Comparison of ENCODE assay signal across 16 cellular contexts in genomic region chr15:69664572-69665326, GRCh38.
DNase-seq lines count a peak whose midpoint lies in the region; ATAC-seq, FAIRE-seq and TF ChIP-seq lines count a peak whose summit lies in the region.
"Had no signal": no experiment of that assay in that cellular context is flagged by ENCODE, and none has a peak within 500 bp of the region (broad histone marks: within the 10 kb centered on the region; RNA-seq: fewer than 3 reads in every experiment).

No MANE protein-coding gene starts in this region.

- WGBS in HepG2 (ENCODE audit: low lambda C conversion rate), result 22% methylated on average over 20 of the region's 25 CpGs
- WGBS in right lobe of liver (ENCODE audit: insufficient coverage, low coverage, low lambda C conversion rate, missing lambda C conversion rate), result 80% methylated on average over 17 of the region's 25 CpGs

- no peak overlapping the region for H3K4me3 ChIP-seq in HepG2 (replicated peaks in 1 of 3; ENCODE audit: insufficient read depth in 1 of 3, low read depth in 2 of 3, low read length in 3 of 3)
- H3K4me3 ChIP-seq in right lobe of liver, result no peak overlapping the region
- peak overlapping the region; percentile 16 for H3K4me3 ChIP-seq in SJCRH30
- H3K4me3 ChIP-seq in keratinocyte (ENCODE audit: control insufficient read depth in 2 of 3, extremely low read depth in 1 of 3, insufficient read depth in 2 of 3, low read depth in 1 of 3, low read length in 3 of 3), result no peak overlapping the region
- no peak overlapping the region for H3K4me3 ChIP-seq in colonic mucosa
- H3K4me3 ChIP-seq: lung had no signal

- H3K27me3 ChIP-seq in HepG2 (ENCODE audit: control insufficient read depth in 1 of 2, insufficient read depth in 2 of 2, low read length in 2 of 2) (peaks cover 17 to 84% of the 10 kb centered on the region in 2 experiments), right lobe of liver (no peaks in the 10 kb centered on the region), SJCRH30 (no peaks in the 10 kb centered on the region; the same call in 1 of the 2 replicates), keratinocyte (ENCODE audit: control insufficient read depth, extremely low read depth, insufficient read depth, low read length) (peaks cover 58% of the 10 kb centered on the region), colonic mucosa (no peaks in the 10 kb centered on the region)

- no peaks in the 10 kb centered on the region for H3K9me1 ChIP-seq in keratinocyte (ENCODE audit: control insufficient read depth, extremely low read depth, insufficient read depth, low read length)

- peaks cover 2% of the 10 kb centered on the region for H3K27me3 Mint-ChIP-seq in activated T-helper 1 cell treated with anti-CD3 and anti-CD28 coated beads, Interleukin-12 subunit alpha, Interleukin-12 subunit beta, Interleukin-2, Interleukin-4 antibody, amounts not matched to agents 30 ng/mL and 10 ng/mL and 1 ng/mL, durations not matched to agents 14 hours and 24 hours and 36 hours (ENCODE audit: insufficient read depth)
- H3K27me3 Mint-ChIP-seq: stimulated activated memory B cell treated with anti-CD40 and anti-IgM and Interleukin-4, amounts not matched to agents 10 μg/mL and 1 μg/mL and 100 μg/mL, for 72 hours had no signal

- no peaks in the 10 kb centered on the region for H3K36me3 ChIP-seq in HepG2 (replicated peaks in 1 of 2; ENCODE audit: control insufficient read depth in 1 of 2, insufficient read depth in 2 of 2, low read length in 2 of 2)
- no peaks in the 10 kb centered on the region for H3K36me3 ChIP-seq in right lobe of liver
- no peaks in the 10 kb centered on the region for H3K36me3 ChIP-seq in SJCRH30
- H3K36me3 ChIP-seq in keratinocyte (ENCODE audit: control insufficient read depth in 2 of 2, extremely low read depth in 1 of 2, insufficient read depth in 2 of 2, low read length in 2 of 2), result no peaks in the 10 kb centered on the region
- no peaks in the 10 kb centered on the region for H3K36me3 ChIP-seq in colonic mucosa
- H3K36me3 ChIP-seq: brain microvascular endothelial cell had no signal

- TF ChIP-seq EP300 in HepG2 (IDR thresholded peaks at IDR 0.05; ENCODE audit: low read depth in 2 of 2, low read length in 2 of 2), result no peak
- TF ChIP-seq EP300 in HepG2 (CRISPR knock-in tag; IDR thresholded peaks at IDR 0.05; ENCODE audit: borderline replicate concordance), result no peak

- TF ChIP-seq POLR2A in HepG2 (IDR thresholded peaks at IDR 0.05; ENCODE audit: insufficient read depth in 1 of 2, low read depth in 2 of 2, low read length in 2 of 2) (no peak), right lobe of liver (IDR thresholded peaks at IDR 0.05) (no peak)

- H3K27ac ChIP-seq in HepG2 (ENCODE audit: extremely low read length, insufficient read depth, low read length) (no peak overlapping the region), right lobe of liver (no peak overlapping the region), SJCRH30 (peak overlapping the region; percentile 8), keratinocyte (ENCODE audit: control insufficient read depth, insufficient read depth, low read length) (no peak overlapping the region), colonic mucosa (no peak overlapping the region)
- H3K27ac ChIP-seq: brain microvascular endothelial cell had no signal

- no peaks in the 10 kb centered on the region for H3K9me3 ChIP-seq in HepG2 (ENCODE audit: low read length)
- H3K9me3 ChIP-seq in right lobe of liver, result no peaks in the 10 kb centered on the region
- no peaks in the 10 kb centered on the region for H3K9me3 ChIP-seq in SJCRH30 (replicated peaks)
- H3K9me3 ChIP-seq in keratinocyte (ENCODE audit: control insufficient read depth, low read depth, low read length), result no peaks in the 10 kb centered on the region
- H3K9me3 ChIP-seq in colonic mucosa, result no peaks in the 10 kb centered on the region

- no peaks in the 10 kb centered on the region for H3K36me3 Mint-ChIP-seq in activated T-helper 1 cell treated with anti-CD3 and anti-CD28 coated beads, Interleukin-12 subunit alpha, Interleukin-12 subunit beta, Interleukin-2, Interleukin-4 antibody, amounts not matched to agents 30 ng/mL and 10 ng/mL and 1 ng/mL, durations not matched to agents 14 hours and 24 hours and 36 hours (ENCODE audit: low read depth)
- H3K36me3 Mint-ChIP-seq: stimulated activated memory B cell treated with anti-CD40 and anti-IgM and Interleukin-4, amounts not matched to agents 10 μg/mL and 1 μg/mL and 100 μg/mL, for 72 hours had no signal

- BruUV-seq in HepG2 (replicated peaks; lab: Mats Ljungman, UMichigan), result no TSS peak

- H4K20me1 ChIP-seq in HepG2 (ENCODE audit: insufficient read depth, low read length) (peaks cover 9% of the 10 kb centered on the region; the same call in 1 of the 2 replicates), keratinocyte (ENCODE audit: control insufficient read depth, extremely low read depth, insufficient read depth, low read length) (no peaks in the 10 kb centered on the region)

- H3K27ac Mint-ChIP-seq in activated T-helper 1 cell treated with anti-CD3 and anti-CD28 coated beads, Interleukin-12 subunit alpha, Interleukin-12 subunit beta, Interleukin-2, Interleukin-4 antibody, amounts not matched to agents 30 ng/mL and 10 ng/mL and 1 ng/mL, durations not matched to agents 14 hours and 24 hours and 36 hours, result no peak overlapping the region
- H3K27ac Mint-ChIP-seq: activated T-helper 2 cell treated with anti-CD3 and anti-CD28 coated beads, Interferon-gamma antibody, Interleukin-2, Interleukin-4, amounts not matched to agents 10 μg/mL and 5 μg/mL and 100 μg/mL, durations not matched to agents 14 hours and 24 hours and 36 hours; stimulated activated memory B cell treated with anti-CD40 and anti-IgM and Interleukin-4, amounts not matched to agents 10 μg/mL and 1 μg/mL and 100 μg/mL, for 72 hours had no signal

- POLR2A ChIA-PET in HepG2 (lab: Yijun Ruan, JAX), result no interaction called here

- H3K4me2 ChIP-seq in HepG2 (ENCODE audit: low read depth, low read length), result no peak overlapping the region
- H3K4me2 ChIP-seq in keratinocyte (ENCODE audit: control insufficient read depth, extremely low read depth, insufficient read depth, low read depth, low read length), result no peak overlapping the region

- TF ChIP-seq CTCF in HepG2 (CRISPR knock-in tag; IDR thresholded peaks at IDR 0.05) (no peak), right lobe of liver (IDR thresholded peaks at IDR 0.05) (no peak), keratinocyte (optimal IDR thresholded peaks at IDR 0.05 in 1 of 3, IDR thresholded peaks at IDR 0.05 in 1 of 3, conservative IDR thresholded peaks at IDR 0.05 in 1 of 3; ENCODE audit: extremely low read depth in 1 of 3, insufficient read depth in 2 of 3, low read length in 3 of 3) (no peak), colonic mucosa (IDR thresholded peaks at IDR 0.05) (no peak)

- in situ Hi-C loops in HepG2 (cut with HindIII; ENCODE audit: extremely low pct_ligation_motif_present, low pct_unique_long_range_greater_than_20kb), result no loop called here

- no peak overlapping the region for H3K4me3 Mint-ChIP-seq in activated T-helper 1 cell treated with anti-CD3 and anti-CD28 coated beads, Interleukin-12 subunit alpha, Interleukin-12 subunit beta, Interleukin-2, Interleukin-4 antibody, amounts not matched to agents 30 ng/mL and 10 ng/mL and 1 ng/mL, durations not matched to agents 14 hours and 24 hours and 36 hours
- H3K4me3 Mint-ChIP-seq: stimulated activated memory B cell treated with anti-CD40 and anti-IgM and Interleukin-4, amounts not matched to agents 10 μg/mL and 1 μg/mL and 100 μg/mL, for 72 hours had no signal

- intact Hi-C loops in HepG2 (cut with micrococcal nuclease; ENCODE audit: unreplicated experiment) (no loop called here), right lobe of liver (cut with DNase I) (no loop called here), colonic mucosa (cut with DNase I) (no loop called here)
- intact Hi-C loops in activated T-helper 1 cell treated with anti-CD3 and anti-CD28 coated beads, Interleukin-12 subunit alpha, Interleukin-12 subunit beta, Interleukin-2, Interleukin-4 antibody, amounts not matched to agents 30 ng/mL and 10 ng/mL and 1 ng/mL, durations not matched to agents 14 hours and 24 hours and 36 hours (cut with micrococcal nuclease), result no loop called here

- dilution Hi-C loops in keratinocyte (cut with MboI; ENCODE audit: extremely low pct_ligation_motif_present, low sequenced_read_pairs), result no loop called here

- no peak for ATAC-seq in HepG2
- no peak for ATAC-seq in right lobe of liver
- ATAC-seq: stimulated activated memory B cell treated with anti-CD40 and anti-IgM and Interleukin-4, amounts not matched to agents 10 μg/mL and 1 μg/mL and 100 μg/mL, for 72 hours had no signal

- FAIRE-seq in HepG2 (lab: Jason Lieb, UNC) (no peak), keratinocyte (lab: Jason Lieb, UNC) (peak; percentile 39)
- FAIRE-seq: endothelial cell of umbilical vein had no signal

- H3K79me2 ChIP-seq in HepG2 (ENCODE audit: insufficient read depth, low read length) (no peaks in the 10 kb centered on the region), keratinocyte (ENCODE audit: control insufficient read depth, insufficient read depth, low read length) (no peaks in the 10 kb centered on the region)

- no peak overlapping the region for H2AFZ ChIP-seq in HepG2 (ENCODE audit: low read length)
- H2AFZ ChIP-seq in keratinocyte (ENCODE audit: control insufficient read depth, low read length), result no peak overlapping the region

- H3K4me1 Mint-ChIP-seq in activated T-helper 1 cell treated with anti-CD3 and anti-CD28 coated beads, Interleukin-12 subunit alpha, Interleukin-12 subunit beta, Interleukin-2, Interleukin-4 antibody, amounts not matched to agents 30 ng/mL and 10 ng/mL and 1 ng/mL, durations not matched to agents 14 hours and 24 hours and 36 hours (ENCODE audit: low read depth), result peaks cover 16% of the 10 kb centered on the region

- no peaks in the 10 kb centered on the region for H3K9me3 Mint-ChIP-seq in activated T-helper 1 cell treated with anti-CD3 and anti-CD28 coated beads, Interleukin-12 subunit alpha, Interleukin-12 subunit beta, Interleukin-2, Interleukin-4 antibody, amounts not matched to agents 30 ng/mL and 10 ng/mL and 1 ng/mL, durations not matched to agents 14 hours and 24 hours and 36 hours
- H3K9me3 Mint-ChIP-seq: activated T-helper 2 cell treated with anti-CD3 and anti-CD28 coated beads, Interferon-gamma antibody, Interleukin-2, Interleukin-4, amounts not matched to agents 10 μg/mL and 5 μg/mL and 100 μg/mL, durations not matched to agents 14 hours and 24 hours and 36 hours; stimulated activated memory B cell treated with anti-CD40 and anti-IgM and Interleukin-4, amounts not matched to agents 10 μg/mL and 1 μg/mL and 100 μg/mL, for 72 hours had no signal

- TF ChIP-seq RAD21 in HepG2 (CRISPR knock-in tag; IDR thresholded peaks at IDR 0.05), result no peak

- CTCF ChIA-PET in HepG2 (lab: Yijun Ruan, JAX; ENCODE audit: low intra/inter-chr PET ratio, low total read pairs), result no interaction called here

- H3K4me1 ChIP-seq in HepG2 (ENCODE audit: insufficient read depth, low read length) (no peaks in the 10 kb centered on the region), right lobe of liver (no peaks in the 10 kb centered on the region), SJCRH30 (peaks cover 35% of the 10 kb centered on the region), keratinocyte (ENCODE audit: control insufficient read depth, extremely low read depth, insufficient read depth, low read length) (no peaks in the 10 kb centered on the region), colonic mucosa (no peaks in the 10 kb centered on the region)

- DNase-seq in HepG2 (ENCODE audit: low spot score), result no peak
- no peak for DNase-seq in right lobe of liver
- peak in 1 of 2 experiments; percentile 47 for DNase-seq in SJCRH30
- no peak for DNase-seq in keratinocyte (ENCODE audit: low read depth, low spot score)
- no peak for DNase-seq in activated T-helper 1 cell treated with anti-CD3 and anti-CD28 coated beads, Interleukin-12 subunit alpha, Interleukin-12 subunit beta, Interleukin-2, Interleukin-4 antibody, amounts not matched to agents 30 ng/mL and 10 ng/mL and 1 ng/mL, durations not matched to agents 14 hours and 24 hours and 36 hours (ENCODE audit: low spot score)
- DNase-seq in glomerular visceral epithelial cell (ENCODE audit: extremely low spot score), result no peak
- DNase-seq in activated CD4-positive, CD25-positive, alpha-beta regulatory T cell (lab: John Stamatoyannopoulos, UW), result no peak
- no peak for DNase-seq in colonic mucosa
- DNase-seq: activated CD4-positive, alpha-beta T cell treated with anti-CD3 and anti-CD28 coated beads for 1 hour; brain microvascular endothelial cell; DND-41; HCEC 1CT had no signal

- H3K9ac ChIP-seq in HepG2 (ENCODE audit: insufficient read depth, low read depth, low read length) (no peak overlapping the region), keratinocyte (ENCODE audit: control insufficient read depth, extremely low read depth, insufficient read depth, low read length) (no peak overlapping the region), colonic mucosa (ENCODE audit: low read depth in 2 of 2, low read length in 2 of 2) (no peak overlapping the region)
